1 cellular context compared by ENCODE assay signal in genomic region chr20:17771206-17772004, GRCh38.
TF ChIP-seq lines count a peak whose summit lies in the region.

No MANE protein-coding gene starts in this region.

TF ChIP-seq in HepG2, 621 proteins besides CTCF, POLR2A, EP300 and RAD21 (continued from another document and continues in another):
- TF ChIP-seq ZBTB40 (IDR thresholded peaks at IDR 0.05) = no peak
- TF ChIP-seq ZBTB40 (CRISPR knock-in tag; IDR thresholded peaks at IDR 0.05) = no peak
- peak; percentile 76; the same call in 1 of the 2 replicates for TF ChIP-seq FOSL2 (CRISPR knock-in tag; IDR thresholded peaks at IDR 0.05)
- peak; percentile 29; the same call in 1 of the 2 replicates for TF ChIP-seq ERF (CRISPR knock-in tag; IDR thresholded peaks at IDR 0.05)
- TF ChIP-seq ZNF7 (CRISPR knock-in tag; IDR thresholded peaks at IDR 0.05) = no peak
- no peak for TF ChIP-seq PCBP1 (IDR thresholded peaks at IDR 0.05; ENCODE audit: borderline replicate concordance, low read depth, low read length)
- TF ChIP-seq, protein P1, sequence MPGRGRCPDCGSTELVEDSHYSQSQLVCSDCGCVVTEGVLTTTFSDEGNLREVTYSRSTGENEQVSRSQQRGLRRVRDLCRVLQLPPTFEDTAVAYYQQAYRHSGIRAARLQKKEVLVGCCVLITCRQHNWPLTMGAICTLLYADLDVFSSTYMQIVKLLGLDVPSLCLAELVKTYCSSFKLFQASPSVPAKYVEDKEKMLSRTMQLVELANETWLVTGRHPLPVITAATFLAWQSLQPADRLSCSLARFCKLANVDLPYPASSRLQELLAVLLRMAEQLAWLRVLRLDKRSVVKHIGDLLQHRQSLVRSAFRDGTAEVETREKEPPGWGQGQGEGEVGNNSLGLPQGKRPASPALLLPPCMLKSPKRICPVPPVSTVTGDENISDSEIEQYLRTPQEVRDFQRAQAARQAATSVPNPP (CRISPR knock-in tag; IDR thresholded peaks at IDR 0.05) = no peak
- no peak for TF ChIP-seq ZNF225 (CRISPR knock-in tag; IDR thresholded peaks at IDR 0.05)
- 0 out of 2 replicates have a peak, but pooled peaks have one; percentile 62 for TF ChIP-seq SMAD9 (CRISPR knock-in tag; IDR thresholded peaks at IDR 0.05)
- no peak for TF ChIP-seq MAZ (IDR thresholded peaks at IDR 0.05; ENCODE audit: borderline replicate concordance, low read depth, low read length)
- TF ChIP-seq MAZ (CRISPR knock-in tag; IDR thresholded peaks at IDR 0.05; ENCODE audit: low read depth) = no peak
- TF ChIP-seq HNF4A (CRISPR knock-in tag; IDR thresholded peaks at IDR 0.05) = peak; percentile 74
- peak; percentile 64 for TF ChIP-seq NFIC (IDR thresholded peaks at IDR 0.05; ENCODE audit: low read length)
- TF ChIP-seq WIZ (CRISPR knock-in tag; IDR thresholded peaks at IDR 0.05) = no peak
- peak; percentile 84; the same call in 1 of the 2 replicates for TF ChIP-seq KAT7 (CRISPR knock-in tag; IDR thresholded peaks at IDR 0.05; ENCODE audit: borderline replicate concordance)
- peak; percentile 78; the same call in 1 of the 2 replicates for TF ChIP-seq ZNF782 (CRISPR knock-in tag; IDR thresholded peaks at IDR 0.05; ENCODE audit: borderline replicate concordance)
- TF ChIP-seq, protein P2, sequence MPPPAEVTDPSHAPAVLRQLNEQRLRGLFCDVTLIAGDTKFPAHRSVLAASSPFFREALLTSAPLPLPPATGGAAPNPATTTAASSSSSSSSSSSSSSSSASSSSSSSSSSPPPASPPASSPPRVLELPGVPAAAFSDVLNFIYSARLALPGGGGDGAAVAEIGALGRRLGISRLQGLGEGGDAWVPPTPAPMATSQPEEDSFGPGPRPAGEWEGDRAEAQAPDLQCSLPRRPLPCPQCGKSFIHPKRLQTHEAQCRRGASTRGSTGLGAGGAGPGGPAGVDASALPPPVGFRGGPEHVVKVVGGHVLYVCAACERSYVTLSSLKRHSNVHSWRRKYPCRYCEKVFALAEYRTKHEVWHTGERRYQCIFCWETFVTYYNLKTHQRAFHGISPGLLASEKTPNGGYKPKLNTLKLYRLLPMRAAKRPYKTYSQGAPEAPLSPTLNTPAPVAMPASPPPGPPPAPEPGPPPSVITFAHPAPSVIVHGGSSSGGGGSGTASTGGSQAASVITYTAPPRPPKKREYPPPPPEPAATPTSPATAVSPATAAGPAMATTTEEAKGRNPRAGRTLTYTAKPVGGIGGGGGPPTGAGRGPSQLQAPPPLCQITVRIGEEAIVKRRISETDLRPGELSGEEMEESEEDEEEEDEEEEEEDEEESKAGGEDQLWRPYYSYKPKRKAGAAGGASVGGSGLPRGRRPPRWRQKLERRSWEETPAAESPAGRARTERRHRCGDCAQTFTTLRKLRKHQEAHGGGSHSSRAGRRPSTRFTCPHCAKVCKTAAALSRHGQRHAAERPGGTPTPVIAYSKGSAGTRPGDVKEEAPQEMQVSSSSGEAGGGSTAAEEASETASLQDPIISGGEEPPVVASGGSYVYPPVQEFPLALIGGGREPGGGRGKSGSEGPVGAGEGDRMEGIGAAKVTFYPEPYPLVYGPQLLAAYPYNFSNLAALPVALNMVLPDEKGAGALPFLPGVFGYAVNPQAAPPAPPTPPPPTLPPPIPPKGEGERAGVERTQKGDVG (CRISPR knock-in tag; IDR thresholded peaks at IDR 0.05; ENCODE audit: borderline replicate concordance) = no peak
- TF ChIP-seq, protein P3, sequence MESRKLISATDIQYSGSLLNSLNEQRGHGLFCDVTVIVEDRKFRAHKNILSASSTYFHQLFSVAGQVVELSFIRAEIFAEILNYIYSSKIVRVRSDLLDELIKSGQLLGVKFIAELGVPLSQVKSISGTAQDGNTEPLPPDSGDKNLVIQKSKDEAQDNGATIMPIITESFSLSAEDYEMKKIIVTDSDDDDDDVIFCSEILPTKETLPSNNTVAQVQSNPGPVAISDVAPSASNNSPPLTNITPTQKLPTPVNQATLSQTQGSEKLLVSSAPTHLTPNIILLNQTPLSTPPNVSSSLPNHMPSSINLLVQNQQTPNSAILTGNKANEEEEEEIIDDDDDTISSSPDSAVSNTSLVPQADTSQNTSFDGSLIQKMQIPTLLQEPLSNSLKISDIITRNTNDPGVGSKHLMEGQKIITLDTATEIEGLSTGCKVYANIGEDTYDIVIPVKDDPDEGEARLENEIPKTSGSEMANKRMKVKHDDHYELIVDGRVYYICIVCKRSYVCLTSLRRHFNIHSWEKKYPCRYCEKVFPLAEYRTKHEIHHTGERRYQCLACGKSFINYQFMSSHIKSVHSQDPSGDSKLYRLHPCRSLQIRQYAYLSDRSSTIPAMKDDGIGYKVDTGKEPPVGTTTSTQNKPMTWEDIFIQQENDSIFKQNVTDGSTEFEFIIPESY (CRISPR knock-in tag; IDR thresholded peaks at IDR 0.05) = no peak; the same call in 1 of the 2 replicates
- peak; percentile 80 for TF ChIP-seq CBX1 (IDR thresholded peaks at IDR 0.05; ENCODE audit: low read depth)
- TF ChIP-seq ONECUT2 (CRISPR knock-in tag; IDR thresholded peaks at IDR 0.05) = no peak; the same call in 1 of the 2 replicates
- peak; percentile 83; the same call in 1 of the 2 replicates for TF ChIP-seq SOX5 (CRISPR knock-in tag; IDR thresholded peaks at IDR 0.05; ENCODE audit: borderline replicate concordance)
- TF ChIP-seq, protein P4, sequence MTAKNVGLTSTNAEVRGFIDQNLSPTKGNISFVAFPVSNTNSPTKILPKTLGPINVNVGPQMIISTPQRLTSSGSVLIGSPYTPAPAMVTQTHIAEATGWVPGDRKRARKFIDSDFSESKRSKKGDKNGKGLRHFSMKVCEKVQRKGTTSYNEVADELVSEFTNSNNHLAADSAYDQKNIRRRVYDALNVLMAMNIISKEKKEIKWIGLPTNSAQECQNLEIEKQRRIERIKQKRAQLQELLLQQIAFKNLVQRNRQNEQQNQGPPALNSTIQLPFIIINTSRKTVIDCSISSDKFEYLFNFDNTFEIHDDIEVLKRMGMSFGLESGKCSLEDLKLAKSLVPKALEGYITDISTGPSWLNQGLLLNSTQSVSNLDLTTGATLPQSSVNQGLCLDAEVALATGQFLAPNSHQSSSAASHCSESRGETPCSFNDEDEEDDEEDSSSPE (CRISPR knock-in tag; IDR thresholded peaks at IDR 0.05) = peak; percentile 19; the same call in 1 of the 2 replicates
- TF ChIP-seq CHCHD3 (CRISPR knock-in tag; IDR thresholded peaks at IDR 0.05) = no peak
- no peak for TF ChIP-seq PTBP1 (IDR thresholded peaks at IDR 0.05; ENCODE audit: low read depth, low read length, poor library complexity, severe bottlenecking)
- TF ChIP-seq HIVEP1 (CRISPR knock-in tag; IDR thresholded peaks at IDR 0.05) = peak; percentile 54; the same call in 1 of the 2 replicates
- no peak for TF ChIP-seq HNRNPK (IDR thresholded peaks at IDR 0.05; ENCODE audit: low read depth, low read length, poor library complexity, severe bottlenecking)
- no peak for TF ChIP-seq ZSCAN12 (CRISPR knock-in tag; IDR thresholded peaks at IDR 0.05)
- TF ChIP-seq ARID4A (CRISPR knock-in tag; IDR thresholded peaks at IDR 0.05; ENCODE audit: borderline replicate concordance) = peak; percentile 41; the same call in 1 of the 2 replicates
- TF ChIP-seq LRRFIP1 (CRISPR knock-in tag; conservative IDR thresholded peaks at IDR 0.05) = no peak
